In genomic region chr2:153479527-153479926, GRCh38 we compare ENCODE assay signal across 15 cellular contexts. TPM values are rescaled to one million over a fixed set of nuclear protein-coding genes. Genes with fewer than 3 reads are reported as not detected.
DNase-seq lines count a peak whose midpoint lies in the region; ATAC-seq and TF ChIP-seq lines count a peak whose summit lies in the region.
"Had no signal": no experiment of that assay in that cellular context is flagged by ENCODE, and none has a peak within 500 bp of the region (broad histone marks: within the 10 kb centered on the region; RNA-seq: fewer than 3 reads in every experiment).

No MANE protein-coding gene starts in this region.

- H3K36me3 Mint-ChIP-seq in Calu3 (ENCODE audit: insufficient read depth, unreplicated experiment) (peaks cover 13% of the 10 kb centered on the region), endodermal cell (ENCODE audit: low read depth) (peaks cover 15% of the 10 kb centered on the region), neural crest cell (ENCODE audit: low read depth) (no peaks in the 10 kb centered on the region)

- no peaks in the 10 kb centered on the region for H3K9me2 ChIP-seq in HCT116 (ENCODE audit: insufficient read depth)

- intact Hi-C loops in Calu3 (cut with micrococcal nuclease; ENCODE audit: unreplicated experiment) (loop anchor here (5.0 kb wide), 1 partner anchor 552 kb away; no protein-coding TSS in a partner anchor), HCT116 (cut with micrococcal nuclease) (loop anchor here (2.0 to 5.0 kb wide), 3 partner anchors 553 to 895 kb away; no protein-coding TSS in a partner anchor), sciatic nerve (cut with DNase I) (no loop called here)

- H3K27ac Mint-ChIP-seq in Calu3 (ENCODE audit: unreplicated experiment) (no peak overlapping the region), endodermal cell (no peak overlapping the region), neural crest cell (ENCODE audit: unreplicated experiment) (no peak overlapping the region)
- H3K27ac Mint-ChIP-seq: activated CD4-positive, alpha-beta T cell treated with anti-CD3 and anti-CD28 coated beads, Interleukin-2, amount 10 ng/mL, durations not matched to agents 7 days and 5 days had no signal

- H3K9me3 ChIP-seq in HCT116 (ENCODE audit: control insufficient read depth in 1 of 2, insufficient read depth in 1 of 2, low read depth in 1 of 2, low read length in 2 of 2), result no peaks in the 10 kb centered on the region
- H3K9me3 ChIP-seq in endodermal cell (ENCODE audit: control insufficient read depth, low read length), result no peaks in the 10 kb centered on the region
- H3K9me3 ChIP-seq in tibial nerve, result no peaks in the 10 kb centered on the region
- H3K9me3 ChIP-seq: right atrium auricular region had no signal

- TF ChIP-seq CTCF in Calu3 (IDR thresholded peaks at IDR 0.05; ENCODE audit: unreplicated experiment) (no peak), HCT116 (IDR thresholded peaks at IDR 0.05 in 2 of 3, conservative IDR thresholded peaks at IDR 0.05 in 1 of 3; ENCODE audit: borderline replicate concordance in 1 of 3, insufficient read depth in 1 of 3, low read depth in 2 of 3, low read length in 2 of 3) (no peak), endodermal cell (conservative IDR thresholded peaks at IDR 0.05) (no peak), neural crest cell (conservative IDR thresholded peaks at IDR 0.05) (no peak), tibial nerve (IDR thresholded peaks at IDR 0.05) (no peak)

- POLR2A ChIA-PET in HCT116 (lab: Charles Lee), result interaction anchor here (0.7 kb wide), 1 partner anchor 11 kb away, joined by 3 read pairs; no protein-coding TSS in a partner anchor

- 0 out of 4 replicates have a peak overlapping the region, but pooled peaks of 1 of the 2 experiments have one; percentile 54 for H3K4me3 ChIP-seq in HCT116 (replicated peaks in 1 of 2; ENCODE audit: low read depth in 1 of 2, low read length in 2 of 2)
- H3K4me3 ChIP-seq in endodermal cell (ENCODE audit: low read length), result peak overlapping the region; percentile 94
- H3K4me3 ChIP-seq in tibial nerve, result no peak overlapping the region

- no peak for DNase-seq in Calu3
- DNase-seq in HCT116 (ENCODE audit: low read depth, low spot score), result no peak
- no peak for DNase-seq in endodermal cell
- DNase-seq in neural crest cell (ENCODE audit: low read depth, low spot score), result no peak
- no peak for DNase-seq in tibial nerve (ENCODE audit: low spot score in 2 of 2)
- DNase-seq in sciatic nerve (ENCODE audit: low spot score), result no peak
- DNase-seq in AG20443 (ENCODE audit: low spot score), result no peak
- DNase-seq: activated gamma-delta T cell treated with Interleukin-2 at 50 U/mL for 16 hours, mammary epithelial cell, MM.1S, OCI-M1, T-helper 1 cell had no signal

- peaks cover 8% of the 10 kb centered on the region for H3K4me1 Mint-ChIP-seq in Calu3 (ENCODE audit: low read depth, unreplicated experiment)
- peaks cover 40% of the 10 kb centered on the region for H3K4me1 Mint-ChIP-seq in endodermal cell
- H3K4me1 Mint-ChIP-seq in neural crest cell, result peaks cover 43% of the 10 kb centered on the region

- H3K4me1 ChIP-seq in HCT116 (ENCODE audit: control insufficient read depth in 1 of 2, insufficient read depth in 2 of 2, low read length in 2 of 2), result peaks cover 0 to 10% of the 10 kb centered on the region in 2 experiments; a peak in 3 of 4 replicates
- H3K4me1 ChIP-seq in endodermal cell (ENCODE audit: control insufficient read depth, insufficient read depth, low read length), result no peaks in the 10 kb centered on the region
- peaks cover 0 to 38% (median 18%) of the 10 kb centered on the region in 4 donors for H3K4me1 ChIP-seq in tibial nerve

- no peaks in the 10 kb centered on the region for H3K27me3 ChIP-seq in HCT116 (ENCODE audit: insufficient read depth, low read length)
- H3K27me3 ChIP-seq in endodermal cell (ENCODE audit: control insufficient read depth, insufficient read depth, low read length, poor library complexity, severe bottlenecking), result no peaks in the 10 kb centered on the region
- H3K27me3 ChIP-seq in tibial nerve, result peaks cover 0 to 55% of the 10 kb centered on the region in 2 donors

- no peak for ATAC-seq in HCT116
- ATAC-seq in sciatic nerve, result no peak

- no peaks in the 10 kb centered on the region for H3K36me3 ChIP-seq in HCT116 (ENCODE audit: control insufficient read depth in 1 of 2, insufficient read depth in 2 of 2, low read length in 2 of 2)
- H3K36me3 ChIP-seq in endodermal cell (ENCODE audit: control insufficient read depth, insufficient read depth, low read length), result peaks cover 18% of the 10 kb centered on the region
- no peaks in the 10 kb centered on the region for H3K36me3 ChIP-seq in tibial nerve
- H3K36me3 ChIP-seq: right atrium auricular region had no signal

- BruUV-seq in Calu3 (replicated peaks; lab: Mats Ljungman, UMichigan) (no TSS peak), HCT116 (replicated peaks; lab: Mats Ljungman, UMichigan) (no TSS peak)

- peak overlapping the region; percentile 94 for H2AFZ ChIP-seq in HCT116 (ENCODE audit: low read depth, low read length, poor library complexity, severe bottlenecking)

- no peak overlapping the region for H3K27ac ChIP-seq in HCT116 (ENCODE audit: low read depth, low read length)
- H3K27ac ChIP-seq in endodermal cell (ENCODE audit: low read depth, low read length), result peak overlapping the region; percentile 9
- no peak overlapping the region for H3K27ac ChIP-seq in tibial nerve
- H3K27ac ChIP-seq: right atrium auricular region had no signal

- 15 to 22% methylated on average over 5 to 6 of the region's 6 CpGs for WGBS in endodermal cell (ENCODE audit: insufficient coverage in 1 of 2, insufficient read length in 1 of 2), 2 experiments
- 36% methylated on average over 6 of the region's 6 CpGs for WGBS in tibial nerve, 2 donors

- H3K9me3 Mint-ChIP-seq in Calu3 (ENCODE audit: low read depth, unreplicated experiment) (no peaks in the 10 kb centered on the region), endodermal cell (no peaks in the 10 kb centered on the region), neural crest cell (no peaks in the 10 kb centered on the region)
- H3K9me3 Mint-ChIP-seq: activated CD4-positive, alpha-beta T cell treated with anti-CD3 and anti-CD28 coated beads, Interleukin-2, amount 10 ng/mL, durations not matched to agents 7 days and 5 days had no signal

- peak overlapping the region; percentile 46 for H3K4me3 Mint-ChIP-seq in Calu3 (ENCODE audit: low read depth, unreplicated experiment)
- H3K4me3 Mint-ChIP-seq in endodermal cell, result peak overlapping the region; percentile 86
- peak overlapping the region; percentile 92 for H3K4me3 Mint-ChIP-seq in neural crest cell
- H3K4me3 Mint-ChIP-seq: activated CD4-positive, alpha-beta T cell treated with anti-CD3 and anti-CD28 coated beads, Interleukin-2, amount 10 ng/mL, durations not matched to agents 7 days and 5 days had no signal

- H4K20me1 ChIP-seq in HCT116 (ENCODE audit: insufficient read depth), result no peaks in the 10 kb centered on the region

- peak overlapping the region; percentile 94 for H3K4me2 ChIP-seq in HCT116 (ENCODE audit: low read length)

- CTCF ChIA-PET in Calu3 (lab: Charles Lee) (interaction anchor here (1.5 kb wide), 1 partner anchor 9 kb away, joined by 4 read pairs; no protein-coding TSS in a partner anchor), HCT116 (lab: Charles Lee) (interaction anchor here (0.8 to 2.0 kb wide), 3 partner anchors 9 to 46 kb away, joined by 3 to 5 read pairs (median 3); no protein-coding TSS in a partner anchor)

- H3K79me2 ChIP-seq in HCT116 (ENCODE audit: insufficient read depth, low read length), result no peaks in the 10 kb centered on the region

- TF ChIP-seq EP300 in tibial nerve (IDR thresholded peaks at IDR 0.05), result no peak

- H3K27me3 Mint-ChIP-seq in Calu3 (ENCODE audit: unreplicated experiment) (no peaks in the 10 kb centered on the region), endodermal cell (ENCODE audit: insufficient read depth) (no peaks in the 10 kb centered on the region), neural crest cell (ENCODE audit: low read depth) (peaks cover 55% of the 10 kb centered on the region)

- H3K9ac ChIP-seq in HCT116 (ENCODE audit: low read length) (no peak overlapping the region), endodermal cell (ENCODE audit: extremely low read depth, low read length, poor library complexity, severe bottlenecking) (peak overlapping the region; percentile 40)

- no peak for TF ChIP-seq RAD21 in HCT116 (IDR thresholded peaks at IDR 0.05; ENCODE audit: low read depth)

- RAD21 ChIA-PET in HCT116 (lab: Charles Lee; ENCODE audit: low non-redundant PET in 1 of 2, low total read pairs in 2 of 2, uncharacterized antibody in 2 of 2, unreplicated experiment in 2 of 2), result no interaction called here

- no peak for TF ChIP-seq POLR2A in HCT116 (IDR thresholded peaks at IDR 0.05; ENCODE audit: borderline replicate concordance, extremely low read depth, insufficient read depth, insufficient read length)
- no peak for TF ChIP-seq POLR2A in tibial nerve (IDR thresholded peaks at IDR 0.05)

TF ChIP-seq in HCT116, 20 proteins besides CTCF, POLR2A, EP300 and RAD21:
- TF ChIP-seq REST (IDR thresholded peaks at IDR 0.05; ENCODE audit: low read depth), result no peak

RNA-seq across cellular contexts. Expression of gene RPRM, which starts 1.0 kb away (rescaled TPM):
- total RNA-seq in Calu3 (2022) (1.0 and 2.1 TPM in 2 replicates), HCT116 (2021; ENCODE audit: unreplicated experiment) (not detected), endodermal cell (10 to 100 TPM; 33.8 to 34.7 TPM), neural crest cell (4.5 and 4.9 TPM in 2 replicates), tibial nerve (not detected), sciatic nerve (0.22 TPM)
- polyA plus RNA-seq in HCT116 (2012), result 0.08 and 0.29 TPM in 2 replicates
- 24.4 TPM for polyA plus RNA-seq in endodermal cell (2013, experiment 1 of 2)
- 25.2 TPM for polyA plus RNA-seq in endodermal cell (2013, experiment 2 of 2)
- total RNA-seq: activated CD4-positive, alpha-beta T cell treated with anti-CD3 and anti-CD28 coated beads, Interleukin-2, amount 10 ng/mL, durations not matched to agents 7 days and 5 days; esophagus mucosa had no signal
- polyA plus RNA-seq: mammary epithelial cell had no signal
